ENCODE assay signal across 8 cellular contexts in genomic region chr2:74391209-74391579, GRCh38. TPM values are rescaled to one million over a fixed set of nuclear protein-coding genes. Genes with fewer than 3 reads are reported as not detected.
DNase-seq lines count a peak whose midpoint lies in the region; ATAC-seq and TF ChIP-seq lines count a peak whose summit lies in the region.

No MANE protein-coding gene starts in this region.

- peak; percentile 28 for ATAC-seq in HG03066 (IDR thresholded peaks at IDR 0.05; ENCODE audit: low read depth, unreplicated experiment)
- no peak for ATAC-seq in T-helper 17 cell
- no peak for ATAC-seq in HG03342 (IDR thresholded peaks at IDR 0.05; ENCODE audit: unreplicated experiment)

- H3K79me2 ChIP-seq in parathyroid adenoma: peaks cover 56% of the 10 kb centered on the region

- H3K27ac ChIP-seq in parathyroid adenoma: peak overlapping the region; percentile 96

- peak overlapping the region; percentile 58 for H3K9ac ChIP-seq in parathyroid adenoma

- DNase-seq in NCI-H748 (lab: John Stamatoyannopoulos, UW; ENCODE audit: unreplicated experiment) (peak; percentile 44), NCI-H748 treated with DMSO at 0.1 percent for 48 hours (lab: John Stamatoyannopoulos, UW) (no peak), T-helper 17 cell (no peak), fibroblast of pulmonary artery (ENCODE audit: low read depth) (no peak), NCI-H226 (no peak)

- H3K4me3 ChIP-seq in fibroblast of pulmonary artery (replicated peaks; ENCODE audit: low read depth, low read length) (peak overlapping the region; percentile 95), parathyroid adenoma (ENCODE audit: low read depth, low read length) (peak overlapping the region; percentile 81)

- H3K36me3 ChIP-seq in parathyroid adenoma (ENCODE audit: control insufficient read depth, insufficient read depth, low read length): no peaks in the 10 kb centered on the region

- H3K4me1 ChIP-seq in parathyroid adenoma: peaks cover 17% of the 10 kb centered on the region

- H3K4me2 ChIP-seq in parathyroid adenoma (ENCODE audit: low read length): peak overlapping the region; percentile 97

- no peaks in the 10 kb centered on the region for H3K36me3 Mint-ChIP-seq in T-helper 17 cell (ENCODE audit: low read depth)

- peak overlapping the region; percentile 94 for H3K27ac Mint-ChIP-seq in T-helper 17 cell

- H3K4me3 Mint-ChIP-seq in T-helper 17 cell: peak overlapping the region; percentile 97

- peaks cover 9% of the 10 kb centered on the region for H3K4me1 Mint-ChIP-seq in T-helper 17 cell

- H3K9me3 ChIP-seq in T-helper 17 cell (ENCODE audit: control insufficient read depth, low read length, poor library complexity, severe bottlenecking) (no peaks in the 10 kb centered on the region), parathyroid adenoma (ENCODE audit: control insufficient read depth, low read length) (no peaks in the 10 kb centered on the region)

- no peaks in the 10 kb centered on the region for H3K27me3 ChIP-seq in parathyroid adenoma (ENCODE audit: control insufficient read depth, insufficient read depth, low read length)

- no peak for TF ChIP-seq CTCF in fibroblast of pulmonary artery (IDR thresholded peaks at IDR 0.05; ENCODE audit: low read length, missing control alignments)
- TF ChIP-seq CTCF in parathyroid adenoma (IDR thresholded peaks at IDR 0.05): no peak

- H2AFZ ChIP-seq in parathyroid adenoma: peak overlapping the region; percentile 85

- H3K27me3 Mint-ChIP-seq in T-helper 17 cell: peaks cover 18% of the 10 kb centered on the region

RNA-seq across cellular contexts. Expression of gene DCTN1, which starts 11.1 kb away (rescaled TPM):
- total RNA-seq in T-helper 17 cell: 10 to 100 TPM; 78.5 to 85.7 TPM

RNA-seq across cellular contexts. Expression of gene C2orf81, which starts 30.2 kb away (rescaled TPM):
- total RNA-seq in T-helper 17 cell: 1 to 10 TPM; 2.9 to 3.3 TPM

RNA-seq across cellular contexts. Expression of gene WDR54, which starts 30.3 kb away (rescaled TPM):
- 10 to 100 TPM; 33.6 to 42.8 TPM for total RNA-seq in T-helper 17 cell

RNA-seq across cellular contexts. Expression of gene SLC4A5, which starts 48.0 kb away (rescaled TPM):
- total RNA-seq in T-helper 17 cell: 10 to 100 TPM in 1 of 2 donors, 1 to 10 TPM in 1; 9.1 to 10.5 TPM

RNA-seq across cellular contexts. Expression of gene RTKN, which starts 50.5 kb away (rescaled TPM):
- total RNA-seq in T-helper 17 cell: under 1 TPM; 0.37 to 0.57 TPM
